ENCODE assay signal across 16 cellular contexts in genomic region chr16:17162560-17162959, GRCh38.
"Had no signal": no experiment of that assay in that cellular context is flagged by ENCODE, and none has a peak within 500 bp of the region (broad histone marks: within the 10 kb centered on the region; RNA-seq: fewer than 3 reads in every experiment).

No MANE protein-coding gene starts in this region.

- H3K9me3 Mint-ChIP-seq: mesothelial cell of epicardium; natural killer cell treated with Interleukin-12 subunit alpha and Interleukin-12 subunit beta and Interleukin-15 and Interleukin-18, amount 100 ng/mL, for 72 hours; stimulated activated naive CD8-positive, alpha-beta T cell treated with anti-CD3 and anti-CD28 coated beads, Interleukin-15, Interleukin-2, amounts not matched to agents 100 ng/mL and 50 ng/mL, for 24 hours had no signal

- ATAC-seq: activated naive CD4-positive, alpha-beta T cell treated with anti-CD3 and anti-CD28 coated beads, Interleukin-2, amount 50 U/mL, for 72 hours; left lobe of liver; natural killer cell treated with Interleukin-12 subunit alpha and Interleukin-12 subunit beta and Interleukin-15 and Interleukin-18, amount 100 ng/mL, for 72 hours had no signal

- H3K4me3 Mint-ChIP-seq: mesothelial cell of epicardium; natural killer cell treated with Interleukin-12 subunit alpha and Interleukin-12 subunit beta and Interleukin-15 and Interleukin-18, amount 100 ng/mL, for 72 hours; stimulated activated naive CD8-positive, alpha-beta T cell treated with anti-CD3 and anti-CD28 coated beads, Interleukin-15, Interleukin-2, amounts not matched to agents 100 ng/mL and 50 ng/mL, for 24 hours had no signal

- H3K36me3 Mint-ChIP-seq: mesothelial cell of epicardium; natural killer cell treated with Interleukin-12 subunit alpha and Interleukin-12 subunit beta and Interleukin-15 and Interleukin-18, amount 100 ng/mL, for 72 hours had no signal

- H3K27me3 Mint-ChIP-seq: natural killer cell treated with Interleukin-12 subunit alpha and Interleukin-12 subunit beta and Interleukin-15 and Interleukin-18, amount 100 ng/mL, for 72 hours; progenitor cell of endocrine pancreas; stimulated activated naive CD8-positive, alpha-beta T cell treated with anti-CD3 and anti-CD28 coated beads, Interleukin-15, Interleukin-2, amounts not matched to agents 100 ng/mL and 50 ng/mL, for 24 hours had no signal

- H3K27ac Mint-ChIP-seq: activated naive CD4-positive, alpha-beta T cell treated with anti-CD3 and anti-CD28 coated beads, Interleukin-2, amount 50 U/mL, for 72 hours; mesothelial cell of epicardium; natural killer cell treated with Interleukin-12 subunit alpha and Interleukin-12 subunit beta and Interleukin-15 and Interleukin-18, amount 100 ng/mL, for 72 hours; progenitor cell of endocrine pancreas; stimulated activated naive CD8-positive, alpha-beta T cell treated with anti-CD3 and anti-CD28 coated beads, Interleukin-15, Interleukin-2, amounts not matched to agents 100 ng/mL and 50 ng/mL, for 24 hours had no signal

- H3K4me3 ChIP-seq: esophagus muscularis mucosa, lung, tibial nerve, uterus had no signal

- DNase-seq: activated CD4-positive, alpha-beta T cell treated with anti-CD3 and anti-CD28 coated beads, Interleukin-2, amount 50 U/mL, for 4 hours; activated gamma-delta T cell treated with Interleukin-2 at 50 U/mL for 16 hours; effector CD8-positive, alpha-beta T cell; hippocampal formation; kidney; stimulated activated CD4-positive, alpha-beta T cell treated with anti-CD3 and anti-CD28 coated beads, Interleukin-2, amount 100 ng/mL, for 24 hours; uterus had no signal
